ENCODE assay signal across 8 cellular contexts in genomic region chr16:57734925-57735754, GRCh38. TPM values are rescaled to one million over a fixed set of nuclear protein-coding genes. Genes with fewer than 3 reads are reported as not detected.
DNase-seq lines count a peak whose midpoint lies in the region; ATAC-seq and TF ChIP-seq lines count a peak whose summit lies in the region.

No MANE protein-coding gene starts in this region.

- H3K79me2 ChIP-seq in mesendoderm (ENCODE audit: control insufficient read depth, insufficient read depth, low read length): no peaks in the 10 kb centered on the region

- TF ChIP-seq CTCF in Calu3 (IDR thresholded peaks at IDR 0.05; ENCODE audit: unreplicated experiment): no peak
- no peak for TF ChIP-seq CTCF in endodermal cell (conservative IDR thresholded peaks at IDR 0.05)

- H2BK15ac ChIP-seq in mesendoderm (replicated peaks; ENCODE audit: low read depth): no peak overlapping the region

- H3K23ac ChIP-seq in mesendoderm (ENCODE audit: low read length): no peak overlapping the region

- H3K27ac ChIP-seq in HUES48 (ENCODE audit: low read depth, low read length) (peak overlapping the region; percentile 95), endodermal cell (ENCODE audit: low read depth, low read length) (peak overlapping the region; percentile 88), mesendoderm (ENCODE audit: low read depth, low read length) (peak overlapping the region; percentile 35)

- peaks cover 19% of the 10 kb centered on the region for H3K27me3 Mint-ChIP-seq in Calu3 (ENCODE audit: unreplicated experiment)
- no peaks in the 10 kb centered on the region for H3K27me3 Mint-ChIP-seq in endodermal cell (ENCODE audit: insufficient read depth)

- peak overlapping the region; percentile 83 for H2BK5ac ChIP-seq in mesendoderm (ENCODE audit: low read length)

- TSS peak; percentile 94 for BruUV-seq in Calu3 (replicated peaks; lab: Mats Ljungman, UMichigan)

- peaks cover 27% of the 10 kb centered on the region for H3K36me3 Mint-ChIP-seq in Calu3 (ENCODE audit: insufficient read depth, unreplicated experiment)
- peaks cover 6% of the 10 kb centered on the region for H3K36me3 Mint-ChIP-seq in endodermal cell (ENCODE audit: low read depth)

- H3K4ac ChIP-seq in mesendoderm (ENCODE audit: low read depth, low read length): peak overlapping the region; percentile 62

- peak overlapping the region; percentile 88 for H3K27ac Mint-ChIP-seq in Calu3 (ENCODE audit: unreplicated experiment)
- H3K27ac Mint-ChIP-seq in endodermal cell: peak overlapping the region; percentile 98

- H3K4me3 Mint-ChIP-seq in Calu3 (ENCODE audit: low read depth, unreplicated experiment): peak overlapping the region; percentile 89
- peak overlapping the region; percentile 83 for H3K4me3 Mint-ChIP-seq in endodermal cell

- H3K36me3 ChIP-seq in HUES48 (ENCODE audit: control insufficient read depth, insufficient read depth, low read length) (peaks cover 12% of the 10 kb centered on the region; the same call in 1 of the 2 replicates), NT2/D1 (ENCODE audit: insufficient read depth, insufficient read length, low read length) (peaks cover 21% of the 10 kb centered on the region), endodermal cell (ENCODE audit: control insufficient read depth, insufficient read depth, low read length) (peaks cover 4% of the 10 kb centered on the region), mesendoderm (ENCODE audit: control insufficient read depth, insufficient read depth, low read length) (no peaks in the 10 kb centered on the region)

- peak overlapping the region; percentile 92 for H3K4me2 ChIP-seq in mesendoderm (ENCODE audit: low read length)

- H3K18ac ChIP-seq in mesendoderm (ENCODE audit: low read length): peak overlapping the region; percentile 86

- peak overlapping the region; percentile 93 for H2AK5ac ChIP-seq in mesendoderm (ENCODE audit: low read length)

- DNase-seq in Calu3 (peak; percentile 99), NT2/D1 (ENCODE audit: low read depth, low spot score) (peak; percentile 100), endodermal cell (peak; percentile 100), mesendoderm (peak; percentile 100)
- DNase-seq in activated CD8-positive, alpha-beta memory T cell treated with anti-CD3 and anti-CD28 coated beads, Interleukin-2, amount 50 U/mL, for 24 hours (ENCODE audit: extremely low read depth): peak; percentile 98
- peak; percentile 95 for DNase-seq in stimulated activated CD8-positive, alpha-beta memory T cell treated with anti-CD3 and anti-CD28 coated beads, Interleukin-12 subunit alpha, Interleukin-12 subunit beta, amount 100 ng/mL, for 4 hours (ENCODE audit: low read depth)

- CTCF ChIA-PET in Calu3 (lab: Charles Lee): interaction anchor here (0.6 to 2.1 kb wide), 10 partner anchors 10 to 423 kb away, joined by 3 to 7 read pairs (median 4); partner anchors contain the start of gene ADGRG1

- peak; percentile 87 for ATAC-seq in GM21423 (IDR thresholded peaks at IDR 0.05; ENCODE audit: unreplicated experiment)

- H3K9ac ChIP-seq in HUES48 (ENCODE audit: low read depth, low read length) (peak overlapping the region; percentile 88), NT2/D1 (ENCODE audit: insufficient read length, low read depth) (peak overlapping the region; percentile 98), endodermal cell (ENCODE audit: extremely low read depth, low read length, poor library complexity, severe bottlenecking) (peak overlapping the region; percentile 95), mesendoderm (ENCODE audit: low read length) (peak overlapping the region; percentile 98)

- H2BK120ac ChIP-seq in mesendoderm (ENCODE audit: low read depth, low read length): no peak overlapping the region

- H3K56ac ChIP-seq in mesendoderm (ENCODE audit: low read length): peak overlapping the region; percentile 89

- H3K4me1 Mint-ChIP-seq in Calu3 (ENCODE audit: low read depth, unreplicated experiment) (peaks cover 13% of the 10 kb centered on the region), endodermal cell (peaks cover 18% of the 10 kb centered on the region)

- H4K8ac ChIP-seq in mesendoderm (ENCODE audit: low read depth, low read length): no peak overlapping the region

- H3K9me3 Mint-ChIP-seq in Calu3 (ENCODE audit: low read depth, unreplicated experiment) (no peaks in the 10 kb centered on the region), endodermal cell (peaks cover 13% of the 10 kb centered on the region)

- intact Hi-C loops in Calu3 (cut with micrococcal nuclease; ENCODE audit: unreplicated experiment): loop anchor here (5.0 to 10.0 kb wide), 2 partner anchors 143 to 390 kb away; partner anchors contain the start of gene CFAP20

- H4K5ac ChIP-seq in mesendoderm (ENCODE audit: low read length): no peak overlapping the region

- H3K9me3 ChIP-seq in HUES48 (ENCODE audit: control insufficient read depth, insufficient read depth, low read length): no peaks in the 10 kb centered on the region
- H3K9me3 ChIP-seq in NT2/D1 (ENCODE audit: insufficient read depth, low read length): no peaks in the 10 kb centered on the region
- no peaks in the 10 kb centered on the region for H3K9me3 ChIP-seq in endodermal cell (ENCODE audit: control insufficient read depth, low read length)

- peaks cover 8% of the 10 kb centered on the region for H3K4me1 ChIP-seq in HUES48 (ENCODE audit: control insufficient read depth, insufficient read depth, low read length)
- peaks cover 6% of the 10 kb centered on the region for H3K4me1 ChIP-seq in NT2/D1 (ENCODE audit: insufficient read depth, insufficient read length)
- H3K4me1 ChIP-seq in endodermal cell (ENCODE audit: control insufficient read depth, insufficient read depth, low read length): peaks cover 5% of the 10 kb centered on the region
- H3K4me1 ChIP-seq in mesendoderm (ENCODE audit: control insufficient read depth, low read depth, low read length): no peaks in the 10 kb centered on the region

- H3K27me3 ChIP-seq in HUES48 (ENCODE audit: control insufficient read depth, insufficient read depth, low read length) (no peaks in the 10 kb centered on the region), NT2/D1 (ENCODE audit: insufficient read depth, insufficient read length) (no peaks in the 10 kb centered on the region), endodermal cell (ENCODE audit: control insufficient read depth, insufficient read depth, low read length, poor library complexity, severe bottlenecking) (no peaks in the 10 kb centered on the region), mesendoderm (ENCODE audit: insufficient read depth, low read length, poor library complexity) (no peaks in the 10 kb centered on the region)

- WGBS in endodermal cell (ENCODE audit: insufficient coverage in 1 of 2, insufficient read length in 1 of 2), 2 experiments: 2 to 5% methylated on average over 32 to 45 of the region's 45 CpGs
- WGBS in mesendoderm (ENCODE audit: extremely low coverage, insufficient coverage, low lambda C conversion rate): no CpG with 5 or more reads among the region's 45 CpGs

- H3K79me1 ChIP-seq in mesendoderm (ENCODE audit: low read length): peaks cover 2% of the 10 kb centered on the region

- H3K4me3 ChIP-seq in HUES48 (ENCODE audit: low read depth, low read length) (peak overlapping the region; percentile 73), NT2/D1 (ENCODE audit: insufficient read length, low read depth) (peak overlapping the region; percentile 92), endodermal cell (ENCODE audit: low read length) (peak overlapping the region; percentile 96), mesendoderm (ENCODE audit: low read length) (peak overlapping the region; percentile 93)

RNA-seq across cellular contexts. Expression of gene KATNB1, which starts 0.4 kb away (rescaled TPM):
- total RNA-seq in Calu3 (2022) (26.3 and 28.6 TPM in 2 replicates), endodermal cell (10 to 100 TPM; 26.1 to 32.4 TPM)
- polyA plus RNA-seq in endodermal cell (2013, experiment 1 of 2): 35.1 TPM
- polyA plus RNA-seq in endodermal cell (2013, experiment 2 of 2): 29.6 TPM
- 30.2 TPM for polyA plus RNA-seq in mesendoderm (2013, experiment 1 of 2)
- polyA plus RNA-seq in mesendoderm (2013, experiment 2 of 2): 30.1 TPM

RNA-seq across cellular contexts. Expression of gene DRC7, which starts 40.5 kb away (rescaled TPM):
- not detected in 2 replicates for total RNA-seq in Calu3 (2022)
- 1 to 10 TPM; 1.6 to 1.8 TPM for total RNA-seq in endodermal cell
- polyA plus RNA-seq in endodermal cell (2013, experiment 1 of 2): 0.25 TPM
- polyA plus RNA-seq in endodermal cell (2013, experiment 2 of 2): 0.46 TPM
- 0.06 TPM for polyA plus RNA-seq in mesendoderm (2013, experiment 1 of 2)
- polyA plus RNA-seq in mesendoderm (2013, experiment 2 of 2): not detected

Comparison
In these comparisons a context has a peak if more than half of its experiments do, and no peak if none do; other contexts are left out.
1. Peak in every context shown above with its lines: DNase-seq, ATAC-seq, H3K4me3 ChIP-seq and H3K27ac ChIP-seq.
2. H3K27ac ChIP-seq: peak in every context shown above with its lines; median percentile 95 in HUES48; 88 in endodermal cell; 35 in mesendoderm.